In the genomic region with DNA sequence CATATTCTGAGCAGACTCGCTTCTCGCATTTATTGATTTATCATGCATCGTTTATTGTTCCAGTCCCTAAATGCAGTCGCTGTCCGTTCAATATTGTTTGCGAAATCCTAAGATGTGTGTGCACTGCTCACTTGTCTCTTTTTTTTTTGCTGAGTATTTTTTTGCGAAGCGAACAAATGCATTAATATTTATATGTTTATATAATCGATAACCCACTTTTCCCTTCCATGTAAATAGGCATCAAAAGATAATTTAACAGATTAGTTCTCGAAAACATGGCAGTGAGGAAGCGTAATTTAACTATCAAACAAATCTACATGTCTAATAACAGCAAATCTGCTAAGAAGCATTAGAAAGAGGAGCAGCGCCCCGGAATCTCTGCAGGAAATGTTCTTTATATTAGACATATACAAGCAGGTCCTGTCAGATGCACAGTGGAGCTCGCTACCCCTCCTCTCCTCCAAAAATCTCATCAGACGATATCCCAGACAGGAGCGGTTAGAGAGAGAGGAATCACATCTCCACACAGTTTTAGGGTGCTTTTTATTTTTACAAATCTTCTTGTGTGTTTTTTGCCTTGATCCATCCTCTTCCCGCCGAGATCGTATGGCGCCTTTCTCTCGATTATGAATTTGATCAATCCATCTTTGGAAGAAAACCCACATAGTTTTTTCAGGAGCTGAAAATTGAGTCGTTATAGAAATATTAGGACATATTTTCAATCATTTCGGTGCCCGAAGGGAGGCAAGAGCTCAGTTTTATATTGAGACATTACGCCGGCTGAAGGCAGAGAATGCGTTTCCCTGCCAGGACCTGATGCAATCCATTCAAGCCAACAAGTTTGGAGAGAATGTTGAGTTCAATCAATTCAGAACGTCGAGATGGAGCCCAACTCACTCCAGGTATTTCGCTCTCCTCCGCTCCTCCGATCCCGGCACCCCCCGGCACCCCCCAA, we compare ENCODE assay signal across 8 cellular contexts. TPM values are rescaled to one million over a fixed set of nuclear protein-coding genes. Genes with fewer than 3 reads are reported as not detected.
DNase-seq lines count a peak whose midpoint lies in the region; ATAC-seq, FAIRE-seq and TF ChIP-seq lines count a peak whose summit lies in the region.

A gene with protein sequence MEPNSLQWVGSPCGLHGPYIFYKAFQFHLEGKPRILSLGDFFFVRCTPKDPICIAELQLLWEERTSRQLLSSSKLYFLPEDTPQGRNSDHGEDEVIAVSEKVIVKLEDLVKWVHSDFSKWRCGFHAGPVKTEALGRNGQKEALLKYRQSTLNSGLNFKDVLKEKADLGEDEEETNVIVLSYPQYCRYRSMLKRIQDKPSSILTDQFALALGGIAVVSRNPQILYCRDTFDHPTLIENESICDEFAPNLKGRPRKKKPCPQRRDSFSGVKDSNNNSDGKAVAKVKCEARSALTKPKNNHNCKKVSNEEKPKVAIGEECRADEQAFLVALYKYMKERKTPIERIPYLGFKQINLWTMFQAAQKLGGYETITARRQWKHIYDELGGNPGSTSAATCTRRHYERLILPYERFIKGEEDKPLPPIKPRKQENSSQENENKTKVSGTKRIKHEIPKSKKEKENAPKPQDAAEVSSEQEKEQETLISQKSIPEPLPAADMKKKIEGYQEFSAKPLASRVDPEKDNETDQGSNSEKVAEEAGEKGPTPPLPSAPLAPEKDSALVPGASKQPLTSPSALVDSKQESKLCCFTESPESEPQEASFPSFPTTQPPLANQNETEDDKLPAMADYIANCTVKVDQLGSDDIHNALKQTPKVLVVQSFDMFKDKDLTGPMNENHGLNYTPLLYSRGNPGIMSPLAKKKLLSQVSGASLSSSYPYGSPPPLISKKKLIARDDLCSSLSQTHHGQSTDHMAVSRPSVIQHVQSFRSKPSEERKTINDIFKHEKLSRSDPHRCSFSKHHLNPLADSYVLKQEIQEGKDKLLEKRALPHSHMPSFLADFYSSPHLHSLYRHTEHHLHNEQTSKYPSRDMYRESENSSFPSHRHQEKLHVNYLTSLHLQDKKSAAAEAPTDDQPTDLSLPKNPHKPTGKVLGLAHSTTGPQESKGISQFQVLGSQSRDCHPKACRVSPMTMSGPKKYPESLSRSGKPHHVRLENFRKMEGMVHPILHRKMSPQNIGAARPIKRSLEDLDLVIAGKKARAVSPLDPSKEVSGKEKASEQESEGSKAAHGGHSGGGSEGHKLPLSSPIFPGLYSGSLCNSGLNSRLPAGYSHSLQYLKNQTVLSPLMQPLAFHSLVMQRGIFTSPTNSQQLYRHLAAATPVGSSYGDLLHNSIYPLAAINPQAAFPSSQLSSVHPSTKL (plus strand): TSS at position 871 of the 955 bp plus-strand sequence. CDS start 11 bp downstream, at position 882.

- H3K27me3 ChIP-seq in uterus, result no peaks in the 10 kb centered on the region

- H3K4me3 ChIP-seq in uterus, result peak within 1 kb of the TSS; percentile 75 to 83

- H3K9me3 Mint-ChIP-seq in activated naive CD8-positive, alpha-beta T cell treated with anti-CD3 and anti-CD28 coated beads, Interleukin-2, amount 50 U/mL, for 24 hours, result no peaks in the 10 kb centered on the region
- no peaks in the 10 kb centered on the region for H3K9me3 Mint-ChIP-seq in neural crest cell

- no peak for ATAC-seq in activated naive CD8-positive, alpha-beta T cell treated with anti-CD3 and anti-CD28 coated beads, Interleukin-2, amount 50 U/mL, for 24 hours
- ATAC-seq in HG02588 (IDR thresholded peaks at IDR 0.05; ENCODE audit: unreplicated experiment), result no peak

- FAIRE-seq in RCC 7860 (lab: Jason Lieb, UNC), result no peak

- H3K4me3 Mint-ChIP-seq in activated naive CD8-positive, alpha-beta T cell treated with anti-CD3 and anti-CD28 coated beads, Interleukin-2, amount 50 U/mL, for 24 hours, result peak within 1 kb of the TSS; percentile 92
- H3K4me3 Mint-ChIP-seq in neural crest cell, result peak within 1 kb of the TSS; percentile 98

- H3K36me3 ChIP-seq in uterus, result no peaks in the 10 kb centered on the region

- peaks cover 7% of the 10 kb centered on the region for H3K36me3 Mint-ChIP-seq in activated naive CD8-positive, alpha-beta T cell treated with anti-CD3 and anti-CD28 coated beads, Interleukin-2, amount 50 U/mL, for 24 hours (ENCODE audit: low read depth)
- no peaks in the 10 kb centered on the region for H3K36me3 Mint-ChIP-seq in neural crest cell (ENCODE audit: low read depth)

- intact Hi-C loops in uterus (cut with DNase I; ENCODE audit: low total_unique reads), result loop anchor here (10.0 kb wide), 1 partner anchor 124 kb away; no protein-coding TSS in a partner anchor

- no peaks in the 10 kb centered on the region for H3K9me3 ChIP-seq in uterus

- DNase-seq in COLO668 (lab: John Stamatoyannopoulos, UW; ENCODE audit: unreplicated experiment) (peak; percentile 38), HPDE6-E6E7 (ENCODE audit: extremely low spot score) (peak; percentile 59), RCC 7860 (ENCODE audit: low spot score) (peak; percentile 29), glomerular visceral epithelial cell (ENCODE audit: extremely low spot score) (peak; percentile 52), neural crest cell (ENCODE audit: low read depth, low spot score) (peak; percentile 34), uterus (peak; percentile 35 to 52)
- DNase-seq in activated naive CD8-positive, alpha-beta T cell treated with anti-CD3 and anti-CD28 coated beads, Interleukin-2, amount 50 U/mL, for 24 hours, result peak; percentile 48

- no peak for TF ChIP-seq POLR2A in uterus (IDR thresholded peaks at IDR 0.05)

- H3K27ac ChIP-seq in uterus, result peak within 1 kb of the TSS; percentile 98 to 100

- H3K4me1 Mint-ChIP-seq in activated naive CD8-positive, alpha-beta T cell treated with anti-CD3 and anti-CD28 coated beads, Interleukin-2, amount 50 U/mL, for 24 hours, result peaks cover 57% of the 10 kb centered on the region
- H3K4me1 Mint-ChIP-seq in neural crest cell, result peaks cover 51% of the 10 kb centered on the region

- H3K4me1 ChIP-seq in uterus, result peaks cover 0 to 4% of the 10 kb centered on the region in 2 donors

- peak within 1 kb of the TSS; percentile 97 for H3K27ac Mint-ChIP-seq in activated naive CD8-positive, alpha-beta T cell treated with anti-CD3 and anti-CD28 coated beads, Interleukin-2, amount 50 U/mL, for 24 hours
- peak within 1 kb of the TSS; percentile 100 for H3K27ac Mint-ChIP-seq in neural crest cell (ENCODE audit: unreplicated experiment)

- no peaks in the 10 kb centered on the region for H3K27me3 Mint-ChIP-seq in activated naive CD8-positive, alpha-beta T cell treated with anti-CD3 and anti-CD28 coated beads, Interleukin-2, amount 50 U/mL, for 24 hours
- peaks cover 31% of the 10 kb centered on the region for H3K27me3 Mint-ChIP-seq in neural crest cell (ENCODE audit: low read depth)

- TF ChIP-seq CTCF in neural crest cell (conservative IDR thresholded peaks at IDR 0.05) (no peak), uterus (IDR thresholded peaks at IDR 0.05) (no peak)

RNA-seq across cellular contexts. Expression of the gene that starts here (rescaled TPM):
- total RNA-seq in neural crest cell (10.1 and 10.4 TPM in 2 replicates), uterus (10 to 100 TPM; 38.7 to 64.1 (median 56.6) TPM)
